Comparison of ENCODE assay signal across 2 cellular contexts in genomic region chr11:10581481-10582019, GRCh38.
TF ChIP-seq lines count a peak whose summit lies in the region.

No MANE protein-coding gene starts in this region.

TF ChIP-seq in liver, 16 proteins besides CTCF, POLR2A, EP300 and RAD21:
- TF ChIP-seq JUND (IDR thresholded peaks at IDR 0.05) (no peak), NR2F2 (IDR thresholded peaks at IDR 0.05) (peak; percentile 62), FOXA2 (IDR thresholded peaks at IDR 0.05) (no peak), SP1 (IDR thresholded peaks at IDR 0.05) (no peak), REST (IDR thresholded peaks at IDR 0.05) (no peak), RXRA (IDR thresholded peaks at IDR 0.05) (peak in 1 of 2 donors; percentile 12), EGR1 (IDR thresholded peaks at IDR 0.05; ENCODE audit: low read depth in 2 of 2) (peak; percentile 49 to 76), GABPA (IDR thresholded peaks at IDR 0.05 in 1 of 2, conservative IDR thresholded peaks at IDR 0.05 in 1 of 2) (no peak), HNF4A (conservative IDR thresholded peaks at IDR 0.05) (no peak)
- TF ChIP-seq, protein P1, sequence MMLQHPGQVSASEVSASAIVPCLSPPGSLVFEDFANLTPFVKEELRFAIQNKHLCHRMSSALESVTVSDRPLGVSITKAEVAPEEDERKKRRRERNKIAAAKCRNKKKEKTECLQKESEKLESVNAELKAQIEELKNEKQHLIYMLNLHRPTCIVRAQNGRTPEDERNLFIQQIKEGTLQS (IDR thresholded peaks at IDR 0.05) = no peak
- TF ChIP-seq, protein P2, sequence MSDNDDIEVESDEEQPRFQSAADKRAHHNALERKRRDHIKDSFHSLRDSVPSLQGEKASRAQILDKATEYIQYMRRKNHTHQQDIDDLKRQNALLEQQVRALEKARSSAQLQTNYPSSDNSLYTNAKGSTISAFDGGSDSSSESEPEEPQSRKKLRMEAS (IDR thresholded peaks at IDR 0.05) = peak; percentile 77

TF ChIP-seq in HepG2, 621 proteins besides CTCF, POLR2A, EP300 and RAD21:
- TF ChIP-seq, protein P3, sequence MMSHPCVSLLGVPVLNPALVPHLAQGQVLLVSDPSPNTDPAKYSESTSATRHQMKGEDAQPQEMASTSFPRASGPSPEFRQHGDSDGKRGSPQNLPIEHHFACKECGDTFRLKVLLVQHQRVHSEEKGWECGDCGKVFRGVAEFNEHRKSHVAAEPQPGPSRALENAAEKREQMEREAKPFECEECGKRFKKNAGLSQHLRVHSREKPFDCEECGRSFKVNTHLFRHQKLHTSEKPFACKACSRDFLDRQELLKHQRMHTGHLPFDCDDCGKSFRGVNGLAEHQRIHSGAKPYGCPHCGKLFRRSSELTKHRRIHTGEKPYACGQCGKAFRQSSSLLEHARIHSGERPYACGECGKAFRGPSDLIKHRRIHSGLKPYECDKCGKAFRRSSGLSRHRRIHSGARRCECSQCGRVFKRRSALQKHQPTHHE (CRISPR knock-in tag; IDR thresholded peaks at IDR 0.05; ENCODE audit: borderline replicate concordance) = no peak
- TF ChIP-seq GPBP1L1 (CRISPR knock-in tag; IDR thresholded peaks at IDR 0.05) = no peak
- TF ChIP-seq ZBTB33 (CRISPR knock-in tag; IDR thresholded peaks at IDR 0.05) = no peak
- no peak for TF ChIP-seq RBFOX2 (IDR thresholded peaks at IDR 0.05; ENCODE audit: low read depth, low read length)
- TF ChIP-seq CSRNP2 (CRISPR knock-in tag; conservative IDR thresholded peaks at IDR 0.05; ENCODE audit: low read depth) = no peak
- no peak for TF ChIP-seq NR2C2 (CRISPR knock-in tag; IDR thresholded peaks at IDR 0.05; ENCODE audit: borderline replicate concordance)
- TF ChIP-seq REL (CRISPR knock-in tag; conservative IDR thresholded peaks at IDR 0.05) = no peak
- TF ChIP-seq, protein P4, sequence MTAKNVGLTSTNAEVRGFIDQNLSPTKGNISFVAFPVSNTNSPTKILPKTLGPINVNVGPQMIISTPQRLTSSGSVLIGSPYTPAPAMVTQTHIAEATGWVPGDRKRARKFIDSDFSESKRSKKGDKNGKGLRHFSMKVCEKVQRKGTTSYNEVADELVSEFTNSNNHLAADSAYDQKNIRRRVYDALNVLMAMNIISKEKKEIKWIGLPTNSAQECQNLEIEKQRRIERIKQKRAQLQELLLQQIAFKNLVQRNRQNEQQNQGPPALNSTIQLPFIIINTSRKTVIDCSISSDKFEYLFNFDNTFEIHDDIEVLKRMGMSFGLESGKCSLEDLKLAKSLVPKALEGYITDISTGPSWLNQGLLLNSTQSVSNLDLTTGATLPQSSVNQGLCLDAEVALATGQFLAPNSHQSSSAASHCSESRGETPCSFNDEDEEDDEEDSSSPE (CRISPR knock-in tag; IDR thresholded peaks at IDR 0.05) = no peak
- no peak for TF ChIP-seq CEBPB (IDR thresholded peaks at IDR 0.05; ENCODE audit: borderline replicate concordance, low read depth, low read length)
- TF ChIP-seq PAWR (CRISPR knock-in tag; IDR thresholded peaks at IDR 0.05; ENCODE audit: borderline replicate concordance) = no peak
